Comparison of ENCODE assay signal across 27 cellular contexts in the genomic region with DNA sequence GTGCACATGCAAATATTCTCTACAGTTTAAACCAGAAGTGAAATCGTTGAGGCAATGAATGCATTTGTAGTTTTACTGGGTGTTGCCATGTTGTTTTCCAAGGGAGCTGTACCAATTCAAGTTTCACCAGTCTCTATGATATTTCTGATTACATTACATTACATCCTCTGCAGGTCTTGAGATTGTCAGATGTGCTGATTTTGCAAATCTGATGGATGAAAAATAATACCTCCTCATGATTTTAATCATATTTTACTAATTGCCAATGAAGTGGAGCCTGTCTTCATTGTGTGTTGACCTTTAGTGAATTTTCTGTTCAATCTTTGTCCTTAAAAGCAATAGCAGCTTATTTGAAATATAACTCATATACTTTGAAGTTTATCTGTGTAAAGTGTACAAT.
"Had no signal": no experiment of that assay in that cellular context is flagged by ENCODE, and none has a peak within 500 bp of the region (broad histone marks: within the 10 kb centered on the region; RNA-seq: fewer than 3 reads in every experiment).

No MANE protein-coding gene starts in this region.

- H3K4me1 ChIP-seq: stomach, suprapubic skin, testis, thyroid gland, tibial artery, tibial nerve, transverse colon, upper lobe of left lung, upper lobe of right lung, uterus, vagina had no signal

- H3K27me3 ChIP-seq: stomach, suprapubic skin, testis, thyroid gland, tibial artery, tibial nerve, transverse colon, upper lobe of left lung, uterus, vagina had no signal

- H3K27ac ChIP-seq: stomach, suprapubic skin, testis, thoracic aorta, thyroid gland, tibial artery, tibial nerve, transverse colon, upper lobe of left lung, upper lobe of right lung, uterus, vagina had no signal

- DNase-seq: stimulated activated CD4-positive, alpha-beta T cell treated with anti-CD3 and anti-CD28 coated beads, Interleukin-2, amount 100 ng/mL, for 48 hours; stimulated activated CD4-positive, alpha-beta T cell treated with anti-CD3 and anti-CD28 coated beads, Interleukin-4, amount 100 ng/mL, for 1 hour; stimulated activated CD4-positive, alpha-beta T cell treated with anti-CD3 and anti-CD28 coated beads, Interleukin-4, amount 100 ng/mL, for 24 hours; stimulated activated CD4-positive, alpha-beta T cell treated with anti-CD3 and anti-CD28 coated beads, Interleukin-4, amount 100 ng/mL, for 4 hours; stimulated activated CD8-positive, alpha-beta memory T cell treated with anti-CD3 and anti-CD28 coated beads, Interleukin-4, amount 100 ng/mL, for 48 hours; stimulated activated naive B cell treated with anti-CD40 and anti-IgM and Interleukin-4, amounts not matched to agents 10 μg/mL and 1 μg/mL and 100 μg/mL, for 72 hours; stimulated activated naive CD4-positive, alpha-beta T cell; stimulated activated naive CD4-positive, alpha-beta T cell treated with Interleukin-2 at 50 U/mL for 16 hours; stimulated activated naive CD8-positive, alpha-beta T cell treated with anti-CD3 and anti-CD28 coated beads, Interleukin-15, amount 100 ng/mL, for 72 hours; stimulated activated naive CD8-positive, alpha-beta T cell treated with anti-CD3 and anti-CD28 coated beads, Interleukin-15, Interleukin-2, amounts not matched to agents 100 U/mL and 50 U/mL, for 24 hours; stomach; substantia nigra; testis; thyroid gland; tibial artery; transverse colon; trophoblast cell; upper lobe of left lung; upper lobe of right lung; uterus had no signal

- H3K36me3 ChIP-seq: stomach, suprapubic skin, thoracic aorta, thyroid gland, tibial artery, tibial nerve, transverse colon, upper lobe of left lung, upper lobe of right lung, uterus, vagina had no signal

- H3K4me3 ChIP-seq: stomach, suprapubic skin, testis, thoracic aorta, thyroid gland, tibial artery, tibial nerve, transverse colon, upper lobe of left lung, upper lobe of right lung, uterus, vagina had no signal

- ATAC-seq: stimulated activated effector memory CD8-positive, alpha-beta T cell treated with anti-CD3 and anti-CD28 coated beads, Interleukin-12 subunit alpha, Interleukin-12 subunit beta, amount 100 ng/mL, for 72 hours; stimulated activated memory B cell treated with anti-CD40 and anti-IgM and Interleukin-4, amounts not matched to agents 10 μg/mL and 1 μg/mL and 100 μg/mL, for 72 hours; stimulated activated naive B cell treated with anti-CD40 and anti-IgM and Interleukin-4, amounts not matched to agents 10 μg/mL and 1 μg/mL and 100 μg/mL, for 72 hours; stimulated activated naive CD8-positive, alpha-beta T cell treated with anti-CD3 and anti-CD28 coated beads, Interleukin-15, amount 100 ng/mL, for 72 hours; stimulated activated naive CD8-positive, alpha-beta T cell treated with anti-CD3 and anti-CD28 coated beads, Interleukin-15, Interleukin-2, amounts not matched to agents 100 U/mL and 50 U/mL, for 24 hours; upper lobe of right lung had no signal

- H3K9me3 ChIP-seq: testis, thyroid gland, transverse colon, upper lobe of right lung, uterus, vagina had no signal

- FAIRE-seq: urothelium cell line had no signal
